9 cellular contexts compared by ENCODE assay signal in the genomic region with DNA sequence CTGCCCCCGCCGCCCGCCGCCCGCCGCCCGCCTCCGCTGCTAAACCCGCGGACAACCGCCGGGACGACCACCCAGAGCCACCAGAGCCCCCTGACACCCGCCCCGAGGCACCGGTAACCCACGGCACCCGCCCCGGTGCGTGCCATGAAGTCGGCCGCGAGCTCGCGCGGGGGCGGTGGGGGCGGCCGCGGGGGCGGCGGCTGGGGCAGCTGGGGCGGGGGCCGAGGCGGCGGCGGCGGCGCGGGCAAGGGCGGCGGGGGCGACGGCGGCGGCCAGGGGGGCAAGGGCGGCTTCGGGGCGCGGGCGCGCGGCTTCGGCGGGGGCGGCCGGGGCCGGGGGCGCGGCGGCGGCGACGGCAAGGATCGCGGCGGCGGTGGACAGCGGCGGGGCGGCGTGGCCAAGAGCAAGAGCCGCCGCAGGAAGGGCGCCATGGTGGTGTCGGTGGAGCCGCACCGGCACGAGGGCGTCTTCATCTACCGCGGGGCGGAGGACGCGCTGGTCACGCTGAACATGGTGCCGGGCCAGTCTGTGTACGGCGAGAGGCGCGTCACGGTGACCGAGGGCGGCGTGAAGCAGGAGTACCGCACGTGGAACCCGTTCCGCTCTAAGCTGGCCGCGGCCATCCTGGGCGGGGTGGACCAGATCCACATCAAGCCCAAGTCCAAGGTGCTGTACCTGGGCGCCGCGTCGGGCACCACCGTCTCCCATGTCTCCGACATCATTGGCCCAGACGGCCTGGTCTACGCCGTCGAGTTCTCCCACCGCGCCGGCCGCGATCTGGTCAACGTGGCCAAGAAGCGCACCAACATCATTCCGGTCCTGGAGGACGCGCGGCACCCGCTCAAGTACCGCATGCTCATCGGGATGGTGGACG. TPM values are rescaled to one million over a fixed set of nuclear protein-coding genes. Genes with fewer than 3 reads are reported as not detected.
DNase-seq lines count a peak whose midpoint lies in the region; ATAC-seq lines count a peak whose summit lies in the region.
"Had no signal": no experiment of that assay in that cellular context is flagged by ENCODE, and none has a peak within 500 bp of the region (broad histone marks: within the 10 kb centered on the region; RNA-seq: fewer than 3 reads in every experiment).

No MANE protein-coding gene starts in this region.

- no peak overlapping the region for H3K27ac Mint-ChIP-seq in activated naive CD8-positive, alpha-beta T cell treated with anti-CD3 and anti-CD28 coated beads, Interleukin-2, amount 10 ng/mL, durations not matched to agents 7 days and 5 days

- peak overlapping the region in 4 of 5 donors; percentile 22 to 56 (median 46) for H3K4me3 ChIP-seq in subcutaneous abdominal adipose tissue (ENCODE audit: low read depth in 1 of 5, low read length in 5 of 5)

- H3K4me3 Mint-ChIP-seq in activated naive CD8-positive, alpha-beta T cell treated with anti-CD3 and anti-CD28 coated beads, Interleukin-2, amount 10 ng/mL, durations not matched to agents 7 days and 5 days, result peak overlapping the region; percentile 57

- peaks cover 4% of the 10 kb centered on the region for H3K4me1 Mint-ChIP-seq in activated naive CD8-positive, alpha-beta T cell treated with anti-CD3 and anti-CD28 coated beads, Interleukin-2, amount 10 ng/mL, durations not matched to agents 7 days and 5 days

- no peaks in the 10 kb centered on the region for H3K9me3 Mint-ChIP-seq in activated naive CD8-positive, alpha-beta T cell treated with anti-CD3 and anti-CD28 coated beads, Interleukin-2, amount 10 ng/mL, durations not matched to agents 7 days and 5 days

- peaks cover 2 to 13% (median 10%) of the 10 kb centered on the region in 5 donors for H3K4me1 ChIP-seq in subcutaneous abdominal adipose tissue (ENCODE audit: control insufficient read depth in 5 of 5, insufficient read depth in 5 of 5, low read length in 5 of 5)

- POLR2A ChIA-PET in activated naive CD8-positive, alpha-beta T cell treated with anti-CD3 and anti-CD28 coated beads, Interleukin-2, amount 10 ng/mL, durations not matched to agents 7 days and 5 days (lab: Charles Lee), result no interaction called here

- peaks cover 16 to 44% (median 27%) of the 10 kb centered on the region in 5 donors for H3K27me3 ChIP-seq in subcutaneous abdominal adipose tissue (ENCODE audit: control insufficient read depth in 5 of 5, insufficient read depth in 4 of 5, low read length in 5 of 5)

- no peaks in the 10 kb centered on the region for H3K36me3 ChIP-seq in subcutaneous abdominal adipose tissue (ENCODE audit: control insufficient read depth in 5 of 5, insufficient read depth in 5 of 5, low read length in 5 of 5)

- H3K9ac ChIP-seq in subcutaneous abdominal adipose tissue (ENCODE audit: low read length in 5 of 5), result no peak overlapping the region

- peak; percentile 14 for DNase-seq in activated CD4-positive, alpha-beta T cell treated with anti-CD3 and anti-CD28 coated beads for 48 hours
- DNase-seq in activated CD4-positive, alpha-beta T cell treated with anti-CD3 and anti-CD28 coated beads, Interleukin-2, amount 50 U/mL, for 1 hour, result no peak
- no peak for DNase-seq in activated naive CD8-positive, alpha-beta T cell treated with anti-CD3 and anti-CD28 coated beads, Interleukin-2, amount 10 ng/mL, durations not matched to agents 7 days and 5 days
- peak; percentile 48 for DNase-seq in iPS-NIHi7 (ENCODE audit: extremely low spot score)
- no peak for DNase-seq in DMS153 (lab: John Stamatoyannopoulos, UW)
- DNase-seq in NCI-H2171 (lab: John Stamatoyannopoulos, UW), result no peak

- H3K27ac ChIP-seq in subcutaneous abdominal adipose tissue (ENCODE audit: low read depth, low read length), result no peak overlapping the region

- no peak for ATAC-seq in activated naive CD8-positive, alpha-beta T cell treated with anti-CD3 and anti-CD28 coated beads, Interleukin-2, amount 10 ng/mL, durations not matched to agents 7 days and 5 days (ENCODE audit: low read depth)
- no peak for ATAC-seq in HG03108 (IDR thresholded peaks at IDR 0.05; ENCODE audit: unreplicated experiment)

- peaks cover 0 to 5% (median 0%) of the 10 kb centered on the region in 5 donors for H3K9me3 ChIP-seq in subcutaneous abdominal adipose tissue (ENCODE audit: control insufficient read depth in 5 of 5, low read length in 5 of 5)

- H3K36me3 Mint-ChIP-seq in activated naive CD8-positive, alpha-beta T cell treated with anti-CD3 and anti-CD28 coated beads, Interleukin-2, amount 10 ng/mL, durations not matched to agents 7 days and 5 days, result no peaks in the 10 kb centered on the region

- H3K27me3 Mint-ChIP-seq in activated naive CD8-positive, alpha-beta T cell treated with anti-CD3 and anti-CD28 coated beads, Interleukin-2, amount 10 ng/mL, durations not matched to agents 7 days and 5 days, result peaks cover 38% of the 10 kb centered on the region

RNA-seq across cellular contexts. Expression of gene FBLL1, which starts 0.5 kb away (rescaled TPM):
- total RNA-seq in activated naive CD8-positive, alpha-beta T cell treated with anti-CD3 and anti-CD28 coated beads, Interleukin-2, amount 10 ng/mL, durations not matched to agents 7 days and 5 days, result not detected
- total RNA-seq: activated CD8-positive, alpha-beta memory T cell treated with anti-CD3 and anti-CD28 coated beads for 36 hours had no signal

RNA-seq across cellular contexts. Expression of gene RARS1, which starts 43.3 kb away (rescaled TPM):
- 10 to 100 TPM; 69.9 to 71.4 TPM for total RNA-seq in activated naive CD8-positive, alpha-beta T cell treated with anti-CD3 and anti-CD28 coated beads, Interleukin-2, amount 10 ng/mL, durations not matched to agents 7 days and 5 days

RNA-seq across cellular contexts. Expression of gene PANK3, which starts 49.6 kb away (rescaled TPM):
- 10 to 100 TPM; 51.3 to 52.2 TPM for total RNA-seq in activated naive CD8-positive, alpha-beta T cell treated with anti-CD3 and anti-CD28 coated beads, Interleukin-2, amount 10 ng/mL, durations not matched to agents 7 days and 5 days

Comparison
In these comparisons a context has a peak if more than half of its experiments do, and no peak if none do; other contexts are left out.
1. DNase-seq: peak in activated CD4-positive, alpha-beta T cell treated with anti-CD3 and anti-CD28 coated beads for 48 hours (single experiment) and iPS-NIHi7 (single experiment); none in activated CD4-positive, alpha-beta T cell treated with anti-CD3 and anti-CD28 coated beads, Interleukin-2, amount 50 U/mL, for 1 hour (single experiment), activated naive CD8-positive, alpha-beta T cell treated with anti-CD3 and anti-CD28 coated beads, Interleukin-2, amount 10 ng/mL, durations not matched to agents 7 days and 5 days (single experiment), DMS153 (single experiment) and NCI-H2171 (single experiment).